In the genomic region with DNA sequence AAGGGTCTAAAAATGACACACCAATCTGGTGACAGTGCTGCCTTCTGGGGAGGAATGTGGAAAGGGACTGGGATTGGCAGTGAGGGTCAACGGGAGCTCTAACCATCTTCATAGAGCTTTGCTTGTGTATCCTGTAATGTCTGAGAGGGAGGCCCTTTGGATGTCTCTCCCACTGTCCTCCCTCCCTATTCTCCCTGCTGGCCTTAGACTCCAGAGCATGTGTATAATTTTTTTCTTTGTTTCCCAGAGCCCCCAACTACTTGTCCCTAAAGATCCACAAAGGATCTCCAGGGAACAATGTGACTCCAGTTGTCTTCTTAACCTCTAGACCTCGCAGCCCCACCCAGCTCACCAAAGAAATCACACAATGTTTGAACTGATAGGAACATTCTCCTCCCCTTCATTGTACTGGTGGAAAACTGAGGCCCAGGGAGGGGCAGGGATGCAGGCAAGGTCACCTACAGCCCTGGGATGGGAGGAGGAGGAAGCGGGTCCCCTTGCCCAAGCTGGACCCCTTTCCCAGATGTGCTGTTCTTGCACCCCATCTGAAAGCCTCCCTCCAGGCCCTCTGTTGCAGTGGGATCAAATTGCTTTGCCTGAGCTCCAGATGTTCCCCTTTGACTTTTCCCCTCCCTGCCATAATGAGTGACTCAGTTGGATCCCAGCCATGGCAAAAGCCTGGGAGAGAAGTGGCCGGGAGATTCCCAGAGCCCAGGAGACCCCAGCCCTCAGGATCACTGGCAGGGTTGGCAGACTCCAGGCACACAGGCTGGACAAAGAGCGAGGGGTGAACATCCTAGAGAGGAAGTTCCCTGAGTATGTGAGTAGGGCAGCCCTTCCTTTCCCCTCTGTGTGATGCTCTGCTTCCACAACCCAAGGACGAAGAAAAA, we compare ENCODE assay signal across 1 cellular context.
TF ChIP-seq lines count a peak whose summit lies in the region.

No MANE protein-coding gene starts in this region.

TF ChIP-seq in SK-N-SH treated with all-trans-retinoic acid at 6 μM for 48 hours, 23 proteins besides CTCF, POLR2A, EP300 and RAD21 (continued from another document):
- TF ChIP-seq, protein P1, sequence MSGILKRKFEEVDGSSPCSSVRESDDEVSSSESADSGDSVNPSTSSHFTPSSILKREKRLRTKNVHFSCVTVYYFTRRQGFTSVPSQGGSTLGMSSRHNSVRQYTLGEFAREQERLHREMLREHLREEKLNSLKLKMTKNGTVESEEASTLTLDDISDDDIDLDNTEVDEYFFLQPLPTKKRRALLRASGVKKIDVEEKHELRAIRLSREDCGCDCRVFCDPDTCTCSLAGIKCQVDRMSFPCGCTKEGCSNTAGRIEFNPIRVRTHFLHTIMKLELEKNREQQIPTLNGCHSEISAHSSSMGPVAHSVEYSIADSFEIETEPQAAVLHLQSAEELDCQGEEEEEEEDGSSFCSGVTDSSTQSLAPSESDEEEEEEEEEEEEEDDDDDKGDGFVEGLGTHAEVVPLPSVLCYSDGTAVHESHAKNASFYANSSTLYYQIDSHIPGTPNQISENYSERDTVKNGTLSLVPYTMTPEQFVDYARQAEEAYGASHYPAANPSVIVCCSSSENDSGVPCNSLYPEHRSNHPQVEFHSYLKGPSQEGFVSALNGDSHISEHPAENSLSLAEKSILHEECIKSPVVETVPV (CRISPR knock-in tag; IDR thresholded peaks at IDR 0.05): no peak
- TF ChIP-seq OSR1 (CRISPR knock-in tag; IDR thresholded peaks at IDR 0.05): no peak
- TF ChIP-seq ZNF8 (CRISPR knock-in tag; IDR thresholded peaks at IDR 0.05): no peak
TF ChIP-seq in SK-N-SH treated with all-trans-retinoic acid at 6 μM for 48 hours: peak in this region for 0.
